39 cellular contexts compared by ENCODE assay signal in the genomic region with DNA sequence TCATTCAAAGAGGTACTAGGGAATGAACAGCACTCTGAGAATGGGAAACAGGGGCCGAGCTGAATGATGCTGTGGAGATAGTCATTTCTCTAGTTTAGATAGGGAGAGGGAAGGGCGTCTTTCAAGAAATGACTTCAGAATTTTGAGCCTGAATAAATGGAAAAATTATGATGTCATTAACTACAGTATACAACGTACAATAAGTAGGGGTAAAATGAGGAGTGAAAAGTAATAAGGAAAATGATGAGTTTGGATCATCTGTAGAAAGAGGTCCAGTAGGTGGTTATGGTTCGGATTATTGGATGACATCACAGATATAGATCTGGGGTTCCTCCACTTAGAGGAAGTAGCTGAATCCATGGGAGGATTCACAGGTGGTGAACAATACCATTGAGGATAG.
"Had no signal": no experiment of that assay in that cellular context is flagged by ENCODE, and none has a peak within 500 bp of the region (broad histone marks: within the 10 kb centered on the region; RNA-seq: fewer than 3 reads in every experiment).

No MANE protein-coding gene starts in this region.

- H3K36me3 ChIP-seq: adrenal gland, ascending aorta, brain microvascular endothelial cell, breast epithelium, cardiac muscle cell had no signal

- H3K9me3 Mint-ChIP-seq: activated naive CD4-positive, alpha-beta T cell treated with anti-CD3 and anti-CD28 coated beads for 36 hours; activated naive CD8-positive, alpha-beta T cell treated with anti-CD3 and anti-CD28 coated beads for 36 hours; brain had no signal

- H3K27me3 Mint-ChIP-seq: activated naive CD4-positive, alpha-beta T cell treated with anti-CD3 and anti-CD28 coated beads, Interleukin-2, amount 10 ng/mL, durations not matched to agents 7 days and 5 days; activated T-cell treated with anti-CD3 and anti-CD28 coated beads, Interleukin-2, amount 50 U/mL, for 24 hours; activated T-helper 17 cell treated with anti-CD3 and anti-CD28 coated beads, Interleukin-2, amount 50 U/mL, for 72 hours; brain; central memory CD8-positive, alpha-beta T cell had no signal

- DNase-seq: activated effector memory CD4-positive, alpha-beta T cell treated with anti-CD3 and anti-CD28 coated beads, Interleukin-2, amount 50 U/mL, for 16 hours; activated effector memory CD4-positive, alpha-beta T cell treated with Interleukin-2 at 50 U/mL for 16 hours; activated gamma-delta T cell; activated gamma-delta T cell treated with Interleukin-2 at 50 U/mL for 16 hours; activated naive CD4-positive, alpha-beta T cell; activated naive CD4-positive, alpha-beta T cell treated with anti-CD3 and anti-CD28 coated beads for 36 hours; activated naive CD4-positive, alpha-beta T cell treated with anti-CD3 and anti-CD28 coated beads, Interleukin-2, amount 10 ng/mL, durations not matched to agents 7 days and 5 days; activated naive CD4-positive, alpha-beta T cell treated with anti-CD3 and anti-CD28 coated beads, Interleukin-2, amount 50 U/mL, for 16 hours; activated naive CD4-positive, alpha-beta T cell treated with Interleukin-2 at 50 U/mL for 16 hours; activated naive CD8-positive, alpha-beta T cell treated with anti-CD3 and anti-CD28 coated beads for 36 hours; activated naive CD8-positive, alpha-beta T cell treated with anti-CD3 and anti-CD28 coated beads, Interleukin-2, amount 10 ng/mL, durations not matched to agents 7 days and 5 days; activated naive CD8-positive, alpha-beta T cell treated with anti-CD3 and anti-CD28 coated beads, Interleukin-2, amount 50 U/mL, for 24 hours; activated T-cell treated with anti-CD3 and anti-CD28 coated beads, Interleukin-2, amount 50 U/mL, for 1 hour; activated T-cell treated with anti-CD3 and anti-CD28 coated beads, Interleukin-2, amount 50 U/mL, for 24 hours; activated T-cell treated with anti-CD3 and anti-CD28 coated beads, Interleukin-2, amount 50 U/mL, for 4 hours; activated T-cell treated with anti-CD3 and anti-CD28 coated beads, Interleukin-2, amount 50 U/mL, for 48 hours; activated T-cell treated with anti-CD3 and anti-CD28 coated beads, Interleukin-2, amount 50 U/mL, for 72 hours; adrenal gland; amniotic stem cell; amygdala; anterior cingulate cortex; aorta; body of pancreas; brain microvascular endothelial cell; central memory CD4-positive, alpha-beta T cell; cerebellar nuclear complex had no signal

- H3K4me3 Mint-ChIP-seq: activated naive CD4-positive, alpha-beta T cell treated with anti-CD3 and anti-CD28 coated beads for 36 hours; activated naive CD4-positive, alpha-beta T cell treated with anti-CD3 and anti-CD28 coated beads, Interleukin-2, amount 10 ng/mL, durations not matched to agents 7 days and 5 days; activated naive CD4-positive, alpha-beta T cell treated with anti-CD3 and anti-CD28 coated beads, Interleukin-2, amount 50 U/mL, for 24 hours; activated naive CD8-positive, alpha-beta T cell; activated naive CD8-positive, alpha-beta T cell treated with anti-CD3 and anti-CD28 coated beads for 36 hours; activated naive CD8-positive, alpha-beta T cell treated with anti-CD3 and anti-CD28 coated beads, Interleukin-2, amount 10 ng/mL, durations not matched to agents 7 days and 5 days; activated naive CD8-positive, alpha-beta T cell treated with anti-CD3 and anti-CD28 coated beads, Interleukin-2, amount 50 U/mL, for 24 hours; activated T-cell treated with anti-CD3 and anti-CD28 coated beads, Interleukin-2, amount 50 U/mL, for 24 hours; activated T-cell treated with anti-CD3 and anti-CD28 coated beads, Interleukin-2, amount 50 U/mL, for 4 hours; activated T-cell treated with anti-CD3 and anti-CD28 coated beads, Interleukin-2, amount 50 U/mL, for 72 hours; activated T-helper 1 cell treated with anti-CD3 and anti-CD28 coated beads, Interleukin-12 subunit alpha, Interleukin-12 subunit beta, Interleukin-2, Interleukin-4 antibody, amounts not matched to agents 30 ng/mL and 10 ng/mL and 1 ng/mL, durations not matched to agents 14 hours and 24 hours and 36 hours; activated T-helper 17 cell treated with anti-CD3 and anti-CD28 coated beads, Interleukin-2, amount 50 U/mL, for 72 hours; brain; central memory CD8-positive, alpha-beta T cell had no signal

- H3K4me3 ChIP-seq: adrenal gland, ascending aorta, body of pancreas, breast epithelium, cardiac muscle cell had no signal

- FAIRE-seq: astrocyte, bronchial epithelial cell had no signal

- H3K27me3 ChIP-seq: adrenal gland, ascending aorta, body of pancreas, brain microvascular endothelial cell, breast epithelium, cardiac muscle cell had no signal

- H3K36me3 Mint-ChIP-seq: activated naive CD4-positive, alpha-beta T cell treated with anti-CD3 and anti-CD28 coated beads, Interleukin-2, amount 10 ng/mL, durations not matched to agents 7 days and 5 days; activated naive CD4-positive, alpha-beta T cell treated with anti-CD3 and anti-CD28 coated beads, Interleukin-2, amount 50 U/mL, for 24 hours; activated naive CD8-positive, alpha-beta T cell; activated naive CD8-positive, alpha-beta T cell treated with anti-CD3 and anti-CD28 coated beads for 36 hours; activated naive CD8-positive, alpha-beta T cell treated with anti-CD3 and anti-CD28 coated beads, Interleukin-2, amount 10 ng/mL, durations not matched to agents 7 days and 5 days had no signal

- H3K9me3 ChIP-seq: adrenal gland, ascending aorta, body of pancreas, breast epithelium had no signal

- H3K27ac Mint-ChIP-seq: activated naive CD4-positive, alpha-beta T cell treated with anti-CD3 and anti-CD28 coated beads for 36 hours; activated naive CD4-positive, alpha-beta T cell treated with anti-CD3 and anti-CD28 coated beads, Interleukin-2, amount 10 ng/mL, durations not matched to agents 7 days and 5 days; activated naive CD4-positive, alpha-beta T cell treated with anti-CD3 and anti-CD28 coated beads, Interleukin-2, amount 50 U/mL, for 24 hours; activated naive CD4-positive, alpha-beta T cell treated with anti-CD3 and anti-CD28 coated beads, Interleukin-2, amount 50 U/mL, for 72 hours; activated naive CD8-positive, alpha-beta T cell; activated naive CD8-positive, alpha-beta T cell treated with anti-CD3 and anti-CD28 coated beads for 36 hours; activated naive CD8-positive, alpha-beta T cell treated with anti-CD3 and anti-CD28 coated beads, Interleukin-2, amount 10 ng/mL, durations not matched to agents 7 days and 5 days; activated naive CD8-positive, alpha-beta T cell treated with anti-CD3 and anti-CD28 coated beads, Interleukin-2, amount 50 U/mL, for 24 hours; activated T-cell treated with anti-CD3 and anti-CD28 coated beads, Interleukin-2, amount 50 U/mL, for 24 hours; activated T-cell treated with anti-CD3 and anti-CD28 coated beads, Interleukin-2, amount 50 U/mL, for 72 hours; activated T-helper 1 cell treated with anti-CD3 and anti-CD28 coated beads, Interleukin-12 subunit alpha, Interleukin-12 subunit beta, Interleukin-2, Interleukin-4 antibody, amounts not matched to agents 30 ng/mL and 10 ng/mL and 1 ng/mL, durations not matched to agents 14 hours and 24 hours and 36 hours; activated T-helper 17 cell treated with anti-CD3 and anti-CD28 coated beads, Interleukin-2, amount 50 U/mL, for 72 hours; activated T-helper 2 cell treated with anti-CD3 and anti-CD28 coated beads, Interferon-gamma antibody, Interleukin-2, Interleukin-4, amounts not matched to agents 10 μg/mL and 5 μg/mL and 100 μg/mL, durations not matched to agents 14 hours and 24 hours and 36 hours; brain had no signal

- H3K27ac ChIP-seq: adrenal gland, ascending aorta, body of pancreas, brain microvascular endothelial cell, breast epithelium, cardiac muscle cell had no signal

- H3K4me1 Mint-ChIP-seq: activated naive CD4-positive, alpha-beta T cell treated with anti-CD3 and anti-CD28 coated beads, Interleukin-2, amount 10 ng/mL, durations not matched to agents 7 days and 5 days; activated naive CD4-positive, alpha-beta T cell treated with anti-CD3 and anti-CD28 coated beads, Interleukin-2, amount 50 U/mL, for 24 hours; activated naive CD8-positive, alpha-beta T cell treated with anti-CD3 and anti-CD28 coated beads for 36 hours; activated naive CD8-positive, alpha-beta T cell treated with anti-CD3 and anti-CD28 coated beads, Interleukin-2, amount 10 ng/mL, durations not matched to agents 7 days and 5 days; activated naive CD8-positive, alpha-beta T cell treated with anti-CD3 and anti-CD28 coated beads, Interleukin-2, amount 50 U/mL, for 24 hours; activated T-helper 17 cell treated with anti-CD3 and anti-CD28 coated beads, Interleukin-2, amount 50 U/mL, for 72 hours; central memory CD8-positive, alpha-beta T cell had no signal

- H3K4me1 ChIP-seq: adrenal gland, ascending aorta, body of pancreas, breast epithelium had no signal

- ATAC-seq: activated naive CD4-positive, alpha-beta T cell treated with anti-CD3 and anti-CD28 coated beads, Interleukin-2, amount 50 U/mL, for 72 hours; activated naive CD8-positive, alpha-beta T cell treated with anti-CD3 and anti-CD28 coated beads, Interleukin-2, amount 50 U/mL, for 24 hours; activated T-cell treated with anti-CD3 and anti-CD28 coated beads, Interleukin-2, amount 50 U/mL, for 4 hours; activated T-cell treated with anti-CD3 and anti-CD28 coated beads, Interleukin-2, amount 50 U/mL, for 72 hours; activated T-helper 17 cell treated with anti-CD3 and anti-CD28 coated beads, Interleukin-2, amount 50 U/mL, for 72 hours; body of pancreas had no signal
